1 cellular context compared by ENCODE assay signal in genomic region chr2:10814571-10815331, GRCh38.
TF ChIP-seq lines count a peak whose summit lies in the region.

No MANE protein-coding gene starts in this region.

TF ChIP-seq in HepG2, 621 proteins besides CTCF, POLR2A, EP300 and RAD21 (continued from another document and continues in another):
- TF ChIP-seq ZBTB39 (CRISPR knock-in tag; IDR thresholded peaks at IDR 0.05) (no peak), CCAR2 (optimal IDR thresholded peaks at IDR 0.05; ENCODE audit: low read depth, low read length) (no peak), MED1 (CRISPR knock-in tag; IDR thresholded peaks at IDR 0.05) (no peak), PTBP1 (IDR thresholded peaks at IDR 0.05; ENCODE audit: low read depth, low read length, poor library complexity, severe bottlenecking) (no peak), ZGPAT (CRISPR knock-in tag; IDR thresholded peaks at IDR 0.05) (no peak; the same call in 1 of the 2 replicates), ZNF160 (CRISPR knock-in tag; IDR thresholded peaks at IDR 0.05) (no peak), ADNP (CRISPR knock-in tag; IDR thresholded peaks at IDR 0.05) (no peak), ZNF772 (CRISPR knock-in tag; IDR thresholded peaks at IDR 0.05) (no peak), ZMYM3 (CRISPR knock-in tag; IDR thresholded peaks at IDR 0.05) (peak; percentile 35; the same call in 1 of the 2 replicates), USF2 (IDR thresholded peaks at IDR 0.05; ENCODE audit: low read depth, low read length) (no peak), USF2 (CRISPR knock-in tag; IDR thresholded peaks at IDR 0.05; ENCODE audit: borderline replicate concordance) (no peak), ZNF850 (CRISPR knock-in tag; conservative IDR thresholded peaks at IDR 0.05) (no peak), ZNF780A (CRISPR knock-in tag; IDR thresholded peaks at IDR 0.05) (no peak), ELF1 (CRISPR knock-in tag; IDR thresholded peaks at IDR 0.05) (no peak), ZNF30 (CRISPR knock-in tag; IDR thresholded peaks at IDR 0.05) (0 out of 2 replicates have a peak, but pooled peaks have one; percentile 41), SUZ12 (IDR thresholded peaks at IDR 0.05; ENCODE audit: low read depth, low read length) (no peak), CSRNP2 (CRISPR knock-in tag; conservative IDR thresholded peaks at IDR 0.05; ENCODE audit: low read depth) (no peak), CEBPB (IDR thresholded peaks at IDR 0.05; ENCODE audit: borderline replicate concordance, low read depth, low read length) (no peak), ZNF451 (CRISPR knock-in tag; IDR thresholded peaks at IDR 0.05) (no peak), ZNF317 (CRISPR knock-in tag; IDR thresholded peaks at IDR 0.05) (no peak), PITX1 (CRISPR knock-in tag; IDR thresholded peaks at IDR 0.05) (peak; percentile 11), SRF (IDR thresholded peaks at IDR 0.05; ENCODE audit: low read depth, low read length) (no peak), TSC22D2 (CRISPR knock-in tag; IDR thresholded peaks at IDR 0.05; ENCODE audit: borderline replicate concordance) (no peak), NR1H2 (CRISPR knock-in tag; IDR thresholded peaks at IDR 0.05; ENCODE audit: borderline replicate concordance, low read depth) (no peak), RCOR2 (CRISPR knock-in tag; IDR thresholded peaks at IDR 0.05) (peak; percentile 46; the same call in 1 of the 2 replicates), FLYWCH1 (CRISPR knock-in tag; IDR thresholded peaks at IDR 0.05) (no peak), ZMYM4 (CRISPR knock-in tag; IDR thresholded peaks at IDR 0.05) (0 out of 2 replicates have a peak, but pooled peaks have one; percentile 14), ZUFSP (CRISPR knock-in tag; IDR thresholded peaks at IDR 0.05; ENCODE audit: borderline replicate concordance) (no peak), ZSCAN9 (CRISPR knock-in tag; IDR thresholded peaks at IDR 0.05; ENCODE audit: borderline replicate concordance) (no peak), RNF2 (conservative IDR thresholded peaks at IDR 0.05; ENCODE audit: low read depth) (0 out of 2 replicates have a peak, but pooled peaks have one; percentile 47), ZHX1 (CRISPR knock-in tag; IDR thresholded peaks at IDR 0.05; ENCODE audit: low read depth) (no peak), MAX (IDR thresholded peaks at IDR 0.05) (peak; percentile 72), ASH2L (IDR thresholded peaks at IDR 0.05; ENCODE audit: insufficient read length, low read depth, low read length) (peak; percentile 21), ZNF570 (CRISPR knock-in tag; IDR thresholded peaks at IDR 0.05; ENCODE audit: borderline replicate concordance) (no peak), EHMT2 (IDR thresholded peaks at IDR 0.05; ENCODE audit: borderline replicate concordance, low read depth, low read length) (no peak), TFE3 (CRISPR knock-in tag; IDR thresholded peaks at IDR 0.05) (no peak), TAF1 (CRISPR knock-in tag; IDR thresholded peaks at IDR 0.05) (peak; percentile 37; the same call in 1 of the 2 replicates), MAFK (conservative IDR thresholded peaks at IDR 0.05 in 1 of 2, IDR thresholded peaks at IDR 0.05 in 1 of 2; ENCODE audit: low read length in 2 of 2) (no peak), ZNF24 (IDR thresholded peaks at IDR 0.05) (no peak), SP4 (CRISPR knock-in tag; IDR thresholded peaks at IDR 0.05) (peak; percentile 47; the same call in 1 of the 2 replicates), ZNF362 (CRISPR knock-in tag; IDR thresholded peaks at IDR 0.05; ENCODE audit: borderline replicate concordance) (no peak), ZNF256 (CRISPR knock-in tag; conservative IDR thresholded peaks at IDR 0.05) (no peak), CENPT (CRISPR knock-in tag; IDR thresholded peaks at IDR 0.05; ENCODE audit: low read depth) (no peak), MYC (CRISPR knock-in tag; IDR thresholded peaks at IDR 0.05; ENCODE audit: borderline replicate concordance) (no peak; the same call in 1 of the 2 replicates), TCF7L2 (IDR thresholded peaks at IDR 0.05; ENCODE audit: low read depth, low read length) (no peak), ZNF333 (CRISPR knock-in tag; IDR thresholded peaks at IDR 0.05; ENCODE audit: borderline replicate concordance) (peak; percentile 66; the same call in 1 of the 2 replicates), KLF12 (CRISPR knock-in tag; IDR thresholded peaks at IDR 0.05; ENCODE audit: borderline replicate concordance) (no peak), PLRG1 (conservative IDR thresholded peaks at IDR 0.05) (no peak), CENPBD1 (CRISPR knock-in tag; IDR thresholded peaks at IDR 0.05; ENCODE audit: borderline replicate concordance, low read depth) (no peak), HMGA1 (CRISPR knock-in tag; conservative IDR thresholded peaks at IDR 0.05) (no peak), ELF3 (CRISPR knock-in tag; IDR thresholded peaks at IDR 0.05) (no peak), NR2F1 (CRISPR knock-in tag; IDR thresholded peaks at IDR 0.05) (no peak), NFKB2 (CRISPR knock-in tag; IDR thresholded peaks at IDR 0.05; ENCODE audit: borderline replicate concordance) (peak; percentile 46; the same call in 1 of the 2 replicates)
